In the genomic region with DNA sequence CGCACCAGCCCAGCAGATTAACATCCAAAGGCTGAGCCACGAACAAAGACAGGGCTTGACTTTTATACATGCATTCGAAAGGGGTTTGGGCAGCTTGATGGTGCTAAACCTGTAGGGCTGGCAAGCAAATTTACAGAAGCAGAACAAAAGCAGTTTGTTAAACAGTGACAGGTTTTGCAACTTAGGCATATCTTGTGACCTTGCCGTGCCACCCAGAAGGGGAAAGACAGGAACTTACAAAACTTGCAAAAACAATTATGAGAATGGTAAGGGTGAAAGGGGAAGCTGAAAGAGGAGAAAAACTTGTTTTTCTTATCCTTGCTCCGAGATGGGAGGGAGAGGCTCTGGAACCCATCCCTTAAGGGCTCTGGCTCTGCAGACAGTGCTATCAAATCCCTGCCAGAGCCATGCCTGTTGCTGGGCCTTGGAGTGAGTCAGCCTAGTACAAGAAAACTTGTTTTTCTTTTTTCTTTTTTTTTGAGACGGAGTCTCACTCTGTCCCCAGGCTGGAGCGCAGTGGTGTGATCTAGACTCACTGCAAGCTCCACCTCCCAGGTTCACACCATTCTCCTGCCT, we compare ENCODE assay signal across 2 cellular contexts.
TF ChIP-seq lines count a peak whose summit lies in the region.

No MANE protein-coding gene starts in this region.

TF ChIP-seq in liver, 16 proteins besides CTCF, POLR2A, EP300 and RAD21:
- TF ChIP-seq HNF4G (IDR thresholded peaks at IDR 0.05): no peak
- no peak for TF ChIP-seq YY1 (IDR thresholded peaks at IDR 0.05)
- TF ChIP-seq HNF4A (conservative IDR thresholded peaks at IDR 0.05): peak in 1 of 2 donors; percentile 37
- no peak for TF ChIP-seq NR2F2 (IDR thresholded peaks at IDR 0.05)
- peak; percentile 40 to 58 for TF ChIP-seq RXRA (IDR thresholded peaks at IDR 0.05)
- TF ChIP-seq, protein P1, sequence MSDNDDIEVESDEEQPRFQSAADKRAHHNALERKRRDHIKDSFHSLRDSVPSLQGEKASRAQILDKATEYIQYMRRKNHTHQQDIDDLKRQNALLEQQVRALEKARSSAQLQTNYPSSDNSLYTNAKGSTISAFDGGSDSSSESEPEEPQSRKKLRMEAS (IDR thresholded peaks at IDR 0.05): no peak
- no peak for TF ChIP-seq TAF1 (conservative IDR thresholded peaks at IDR 0.05)
- no peak for TF ChIP-seq FOXA2 (IDR thresholded peaks at IDR 0.05)
- TF ChIP-seq, protein P2, sequence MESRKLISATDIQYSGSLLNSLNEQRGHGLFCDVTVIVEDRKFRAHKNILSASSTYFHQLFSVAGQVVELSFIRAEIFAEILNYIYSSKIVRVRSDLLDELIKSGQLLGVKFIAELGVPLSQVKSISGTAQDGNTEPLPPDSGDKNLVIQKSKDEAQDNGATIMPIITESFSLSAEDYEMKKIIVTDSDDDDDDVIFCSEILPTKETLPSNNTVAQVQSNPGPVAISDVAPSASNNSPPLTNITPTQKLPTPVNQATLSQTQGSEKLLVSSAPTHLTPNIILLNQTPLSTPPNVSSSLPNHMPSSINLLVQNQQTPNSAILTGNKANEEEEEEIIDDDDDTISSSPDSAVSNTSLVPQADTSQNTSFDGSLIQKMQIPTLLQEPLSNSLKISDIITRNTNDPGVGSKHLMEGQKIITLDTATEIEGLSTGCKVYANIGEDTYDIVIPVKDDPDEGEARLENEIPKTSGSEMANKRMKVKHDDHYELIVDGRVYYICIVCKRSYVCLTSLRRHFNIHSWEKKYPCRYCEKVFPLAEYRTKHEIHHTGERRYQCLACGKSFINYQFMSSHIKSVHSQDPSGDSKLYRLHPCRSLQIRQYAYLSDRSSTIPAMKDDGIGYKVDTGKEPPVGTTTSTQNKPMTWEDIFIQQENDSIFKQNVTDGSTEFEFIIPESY (IDR thresholded peaks at IDR 0.05): no peak
- no peak for TF ChIP-seq GABPA (IDR thresholded peaks at IDR 0.05 in 1 of 2, conservative IDR thresholded peaks at IDR 0.05 in 1 of 2)
- no peak for TF ChIP-seq JUND (IDR thresholded peaks at IDR 0.05)
- no peak for TF ChIP-seq FOXA1 (IDR thresholded peaks at IDR 0.05)
- TF ChIP-seq SP1 (IDR thresholded peaks at IDR 0.05): peak; percentile 40
- no peak for TF ChIP-seq EGR1 (IDR thresholded peaks at IDR 0.05; ENCODE audit: low read depth in 2 of 2)
- TF ChIP-seq, protein P3, sequence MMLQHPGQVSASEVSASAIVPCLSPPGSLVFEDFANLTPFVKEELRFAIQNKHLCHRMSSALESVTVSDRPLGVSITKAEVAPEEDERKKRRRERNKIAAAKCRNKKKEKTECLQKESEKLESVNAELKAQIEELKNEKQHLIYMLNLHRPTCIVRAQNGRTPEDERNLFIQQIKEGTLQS (IDR thresholded peaks at IDR 0.05): no peak
- TF ChIP-seq, protein P4, sequence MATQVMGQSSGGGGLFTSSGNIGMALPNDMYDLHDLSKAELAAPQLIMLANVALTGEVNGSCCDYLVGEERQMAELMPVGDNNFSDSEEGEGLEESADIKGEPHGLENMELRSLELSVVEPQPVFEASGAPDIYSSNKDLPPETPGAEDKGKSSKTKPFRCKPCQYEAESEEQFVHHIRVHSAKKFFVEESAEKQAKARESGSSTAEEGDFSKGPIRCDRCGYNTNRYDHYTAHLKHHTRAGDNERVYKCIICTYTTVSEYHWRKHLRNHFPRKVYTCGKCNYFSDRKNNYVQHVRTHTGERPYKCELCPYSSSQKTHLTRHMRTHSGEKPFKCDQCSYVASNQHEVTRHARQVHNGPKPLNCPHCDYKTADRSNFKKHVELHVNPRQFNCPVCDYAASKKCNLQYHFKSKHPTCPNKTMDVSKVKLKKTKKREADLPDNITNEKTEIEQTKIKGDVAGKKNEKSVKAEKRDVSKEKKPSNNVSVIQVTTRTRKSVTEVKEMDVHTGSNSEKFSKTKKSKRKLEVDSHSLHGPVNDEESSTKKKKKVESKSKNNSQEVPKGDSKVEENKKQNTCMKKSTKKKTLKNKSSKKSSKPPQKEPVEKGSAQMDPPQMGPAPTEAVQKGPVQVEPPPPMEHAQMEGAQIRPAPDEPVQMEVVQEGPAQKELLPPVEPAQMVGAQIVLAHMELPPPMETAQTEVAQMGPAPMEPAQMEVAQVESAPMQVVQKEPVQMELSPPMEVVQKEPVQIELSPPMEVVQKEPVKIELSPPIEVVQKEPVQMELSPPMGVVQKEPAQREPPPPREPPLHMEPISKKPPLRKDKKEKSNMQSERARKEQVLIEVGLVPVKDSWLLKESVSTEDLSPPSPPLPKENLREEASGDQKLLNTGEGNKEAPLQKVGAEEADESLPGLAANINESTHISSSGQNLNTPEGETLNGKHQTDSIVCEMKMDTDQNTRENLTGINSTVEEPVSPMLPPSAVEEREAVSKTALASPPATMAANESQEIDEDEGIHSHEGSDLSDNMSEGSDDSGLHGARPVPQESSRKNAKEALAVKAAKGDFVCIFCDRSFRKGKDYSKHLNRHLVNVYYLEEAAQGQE (IDR thresholded peaks at IDR 0.05): peak; percentile 25

TF ChIP-seq in HepG2, 621 proteins besides CTCF, POLR2A, EP300 and RAD21:
- TF ChIP-seq CEBPB (IDR thresholded peaks at IDR 0.05; ENCODE audit: borderline replicate concordance, low read depth, low read length) (no peak), ATM (IDR thresholded peaks at IDR 0.05; ENCODE audit: borderline replicate concordance) (no peak), ZNF567 (CRISPR knock-in tag; IDR thresholded peaks at IDR 0.05; ENCODE audit: borderline replicate concordance) (no peak), ZNF225 (CRISPR knock-in tag; IDR thresholded peaks at IDR 0.05) (no peak), KLF11 (CRISPR knock-in tag; IDR thresholded peaks at IDR 0.05) (no peak), ZNF761 (CRISPR knock-in tag; conservative IDR thresholded peaks at IDR 0.05) (no peak), ZNF724P (CRISPR knock-in tag; IDR thresholded peaks at IDR 0.05; ENCODE audit: borderline replicate concordance) (no peak), EZH2 (conservative IDR thresholded peaks at IDR 0.05; ENCODE audit: low read depth, low read length) (no peak), ONECUT2 (CRISPR knock-in tag; IDR thresholded peaks at IDR 0.05) (no peak), ZNF331 (CRISPR knock-in tag; IDR thresholded peaks at IDR 0.05) (no peak), HNF4G (IDR thresholded peaks at IDR 0.05; ENCODE audit: borderline replicate concordance, low read depth, low read length) (no peak), HNF4G (CRISPR knock-in tag; IDR thresholded peaks at IDR 0.05; ENCODE audit: borderline replicate concordance, low read depth) (no peak), SETDB1 (CRISPR knock-in tag; IDR thresholded peaks at IDR 0.05; ENCODE audit: borderline replicate concordance) (no peak), ZKSCAN1 (IDR thresholded peaks at IDR 0.05; ENCODE audit: low read length) (no peak)
- TF ChIP-seq, protein P5, sequence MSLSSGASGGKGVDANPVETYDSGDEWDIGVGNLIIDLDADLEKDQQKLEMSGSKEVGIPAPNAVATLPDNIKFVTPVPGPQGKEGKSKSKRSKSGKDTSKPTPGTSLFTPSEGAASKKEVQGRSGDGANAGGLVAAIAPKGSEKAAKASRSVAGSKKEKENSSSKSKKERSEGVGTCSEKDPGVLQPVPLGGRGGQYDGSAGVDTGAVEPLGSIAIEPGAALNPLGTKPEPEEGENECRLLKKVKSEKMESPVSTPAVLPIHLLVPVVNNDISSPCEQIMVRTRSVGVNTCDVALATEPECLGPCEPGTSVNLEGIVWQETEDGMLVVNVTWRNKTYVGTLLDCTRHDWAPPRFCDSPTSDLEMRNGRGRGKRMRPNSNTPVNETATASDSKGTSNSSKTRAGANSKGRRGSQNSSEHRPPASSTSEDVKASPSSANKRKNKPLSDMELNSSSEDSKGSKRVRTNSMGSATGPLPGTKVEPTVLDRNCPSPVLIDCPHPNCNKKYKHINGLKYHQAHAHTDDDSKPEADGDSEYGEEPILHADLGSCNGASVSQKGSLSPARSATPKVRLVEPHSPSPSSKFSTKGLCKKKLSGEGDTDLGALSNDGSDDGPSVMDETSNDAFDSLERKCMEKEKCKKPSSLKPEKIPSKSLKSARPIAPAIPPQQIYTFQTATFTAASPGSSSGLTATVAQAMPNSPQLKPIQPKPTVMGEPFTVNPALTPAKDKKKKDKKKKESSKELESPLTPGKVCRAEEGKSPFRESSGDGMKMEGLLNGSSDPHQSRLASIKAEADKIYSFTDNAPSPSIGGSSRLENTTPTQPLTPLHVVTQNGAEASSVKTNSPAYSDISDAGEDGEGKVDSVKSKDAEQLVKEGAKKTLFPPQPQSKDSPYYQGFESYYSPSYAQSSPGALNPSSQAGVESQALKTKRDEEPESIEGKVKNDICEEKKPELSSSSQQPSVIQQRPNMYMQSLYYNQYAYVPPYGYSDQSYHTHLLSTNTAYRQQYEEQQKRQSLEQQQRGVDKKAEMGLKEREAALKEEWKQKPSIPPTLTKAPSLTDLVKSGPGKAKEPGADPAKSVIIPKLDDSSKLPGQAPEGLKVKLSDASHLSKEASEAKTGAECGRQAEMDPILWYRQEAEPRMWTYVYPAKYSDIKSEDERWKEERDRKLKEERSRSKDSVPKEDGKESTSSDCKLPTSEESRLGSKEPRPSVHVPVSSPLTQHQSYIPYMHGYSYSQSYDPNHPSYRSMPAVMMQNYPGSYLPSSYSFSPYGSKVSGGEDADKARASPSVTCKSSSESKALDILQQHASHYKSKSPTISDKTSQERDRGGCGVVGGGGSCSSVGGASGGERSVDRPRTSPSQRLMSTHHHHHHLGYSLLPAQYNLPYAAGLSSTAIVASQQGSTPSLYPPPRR (CRISPR knock-in tag; IDR thresholded peaks at IDR 0.05; ENCODE audit: borderline replicate concordance): no peak
